23 cellular contexts compared by ENCODE assay signal in genomic region chr9:122084276-122084675, GRCh38. TPM values are rescaled to one million over a fixed set of nuclear protein-coding genes. Genes with fewer than 3 reads are reported as not detected.
DNase-seq lines count a peak whose midpoint lies in the region; ATAC-seq and TF ChIP-seq lines count a peak whose summit lies in the region.
"Had no signal": no experiment of that assay in that cellular context is flagged by ENCODE, and none has a peak within 500 bp of the region (broad histone marks: within the 10 kb centered on the region; RNA-seq: fewer than 3 reads in every experiment).

No MANE protein-coding gene starts in this region.

- POLR2A ChIA-PET in CD8-positive, alpha-beta memory T cell (lab: Charles Lee): no interaction called here

- WGBS in GM23248 (ENCODE audit: low coverage in 1 of 2, low lambda C conversion rate in 2 of 2, missing lambda C conversion rate in 2 of 2), 2 experiments: 39 to 51% methylated on average over 7 of the region's 7 CpGs

- H3K9ac ChIP-seq in GM23248 (peak overlapping the region; percentile 35), skeletal muscle tissue (ENCODE audit: low read depth in 1 of 3, low read length in 3 of 3) (peak overlapping the region; percentile 59 to 70 (median 63))

- CTCF ChIA-PET in CD8-positive, alpha-beta memory T cell (lab: Charles Lee): interaction anchor here (2.2 kb wide), 1 partner anchor 15 kb away, joined by 8 read pairs; no protein-coding TSS in a partner anchor

- intact Hi-C loops in ascending aorta (cut with DNase I): no loop called here

- H3F3A ChIP-seq in GM23248 (ENCODE audit: insufficient read depth): peaks cover 26% of the 10 kb centered on the region; the same call in 1 of the 2 replicates

- H3K4me1 ChIP-seq in GM23248 (ENCODE audit: insufficient read depth) (peaks cover 16% of the 10 kb centered on the region), ascending aorta (peaks cover 8 to 29% of the 10 kb centered on the region in 2 donors), skeletal muscle tissue (ENCODE audit: control insufficient read depth in 3 of 3, insufficient read depth in 3 of 3, low read length in 3 of 3) (peaks cover 30 to 50% (median 44%) of the 10 kb centered on the region in 3 donors)
- H3K4me1 ChIP-seq in CD8-positive, alpha-beta memory T cell (ENCODE audit: insufficient read depth, low read length): no peaks in the 10 kb centered on the region
- H3K4me1 ChIP-seq: breast epithelium had no signal

- no peaks in the 10 kb centered on the region for H3K36me3 Mint-ChIP-seq in activated naive CD8-positive, alpha-beta T cell treated with anti-CD3 and anti-CD28 coated beads, Interleukin-2, amount 50 U/mL, for 24 hours (ENCODE audit: low read depth)
- H3K36me3 Mint-ChIP-seq in immature natural killer cell: no peaks in the 10 kb centered on the region
- H3K36me3 Mint-ChIP-seq in CD8-positive, alpha-beta memory T cell: peaks cover 0 to 2% (median 1%) of the 10 kb centered on the region in 3 donors
- H3K36me3 Mint-ChIP-seq: mesothelial cell of epicardium, type B pancreatic cell, WTC11 had no signal

- H3K4me1 Mint-ChIP-seq in activated naive CD8-positive, alpha-beta T cell treated with anti-CD3 and anti-CD28 coated beads, Interleukin-2, amount 50 U/mL, for 24 hours: peaks cover 8% of the 10 kb centered on the region
- H3K4me1 Mint-ChIP-seq in immature natural killer cell: peaks cover 0 to 7% of the 10 kb centered on the region in 2 donors
- H3K4me1 Mint-ChIP-seq in CD8-positive, alpha-beta memory T cell: peaks cover 2 to 9% (median 3%) of the 10 kb centered on the region in 3 donors
- H3K4me1 Mint-ChIP-seq: mesothelial cell of epicardium, WTC11 had no signal

- no peaks in the 10 kb centered on the region for H3K9me3 Mint-ChIP-seq in activated naive CD8-positive, alpha-beta T cell treated with anti-CD3 and anti-CD28 coated beads, Interleukin-2, amount 50 U/mL, for 24 hours
- H3K9me3 Mint-ChIP-seq in immature natural killer cell: no peaks in the 10 kb centered on the region
- H3K9me3 Mint-ChIP-seq in CD8-positive, alpha-beta memory T cell: no peaks in the 10 kb centered on the region
- H3K9me3 Mint-ChIP-seq: CD14-positive monocyte, mesothelial cell of epicardium, nephron, type B pancreatic cell, WTC11 had no signal

- no peak overlapping the region for H3K4me3 Mint-ChIP-seq in activated naive CD8-positive, alpha-beta T cell treated with anti-CD3 and anti-CD28 coated beads, Interleukin-2, amount 50 U/mL, for 24 hours
- no peak overlapping the region for H3K4me3 Mint-ChIP-seq in immature natural killer cell
- no peak overlapping the region for H3K4me3 Mint-ChIP-seq in CD8-positive, alpha-beta memory T cell
- H3K4me3 Mint-ChIP-seq: CD14-positive monocyte, mesothelial cell of epicardium, nephron, type B pancreatic cell, WTC11 had no signal

- H3K4me3 ChIP-seq in GM23248: peak overlapping the region; percentile 27; the same call in 1 of the 2 replicates
- H3K4me3 ChIP-seq in ascending aorta: peak overlapping the region in 1 of 2 donors; percentile 53
- H3K4me3 ChIP-seq in skeletal muscle tissue (ENCODE audit: low read length in 3 of 3): peak overlapping the region; percentile 24 to 51 (median 30)
- no peak overlapping the region for H3K4me3 ChIP-seq in CD8-positive, alpha-beta memory T cell (ENCODE audit: low read length)
- H3K4me3 ChIP-seq: breast epithelium, heart right ventricle, SK-N-MC had no signal

- peaks cover 5% of the 10 kb centered on the region; the same call in 1 of the 2 replicates for H4K20me1 ChIP-seq in GM23248 (ENCODE audit: insufficient read depth)

- DNase-seq in GM23248: no peak
- no peak for DNase-seq in ascending aorta (ENCODE audit: low spot score in 2 of 2)
- no peak for DNase-seq in activated naive CD8-positive, alpha-beta T cell treated with anti-CD3 and anti-CD28 coated beads, Interleukin-2, amount 50 U/mL, for 24 hours
- no peak for DNase-seq in immature natural killer cell
- DNase-seq in CD8-positive, alpha-beta memory T cell: no peak
- DNase-seq in NCI-H2196 treated with DMSO at 0.1 percent for 48 hours (lab: John Stamatoyannopoulos, UW; ENCODE audit: unreplicated experiment): no peak
- DNase-seq: ACHN; dermis blood vessel endothelial cell; heart right ventricle; left ventricle myocardium superior; NCI-H1417 treated with DMSO at 0.1 percent for 48 hours; RPMI8226; small intestine; stimulated activated naive CD4-positive, alpha-beta T cell had no signal

- H3K9me2 ChIP-seq in GM23248 (ENCODE audit: insufficient read depth): no peaks in the 10 kb centered on the region

- TF ChIP-seq CTCF in ascending aorta (IDR thresholded peaks at IDR 0.05): no peak

- H3K27ac Mint-ChIP-seq in activated naive CD8-positive, alpha-beta T cell treated with anti-CD3 and anti-CD28 coated beads, Interleukin-2, amount 50 U/mL, for 24 hours: no peak overlapping the region
- no peak overlapping the region for H3K27ac Mint-ChIP-seq in immature natural killer cell
- peak overlapping the region in 1 of 8 donors; percentile 65 for H3K27ac Mint-ChIP-seq in CD8-positive, alpha-beta memory T cell
- H3K27ac Mint-ChIP-seq: mesothelial cell of epicardium, nephron, type B pancreatic cell, WTC11 had no signal

- peaks cover 84% of the 10 kb centered on the region for H3K79me2 ChIP-seq in GM23248 (ENCODE audit: insufficient read depth)

- H3K27ac ChIP-seq in GM23248 (no peak overlapping the region), ascending aorta (peak overlapping the region; percentile 73 to 92), layer of hippocampus (ENCODE audit: low read depth, low read length) (peak overlapping the region; percentile 94), skeletal muscle tissue (ENCODE audit: low read depth, low read length) (peak overlapping the region; percentile 57)
- H3K27ac ChIP-seq in CD8-positive, alpha-beta memory T cell (ENCODE audit: low read depth, low read length): no peak overlapping the region
- H3K27ac ChIP-seq: breast epithelium, heart right ventricle, SK-N-MC had no signal

- no peaks in the 10 kb centered on the region for H3K36me3 ChIP-seq in GM23248 (ENCODE audit: low read depth)
- H3K36me3 ChIP-seq in ascending aorta: no peaks in the 10 kb centered on the region
- no peaks in the 10 kb centered on the region for H3K36me3 ChIP-seq in skeletal muscle tissue (ENCODE audit: control insufficient read depth in 3 of 3, insufficient read depth in 3 of 3, low read length in 3 of 3)
- H3K36me3 ChIP-seq in CD8-positive, alpha-beta memory T cell (ENCODE audit: insufficient read depth, low read length): no peaks in the 10 kb centered on the region
- H3K36me3 ChIP-seq: breast epithelium, heart right ventricle had no signal

- H3K9me3 ChIP-seq in GM23248 (ENCODE audit: low read depth) (no peaks in the 10 kb centered on the region), ascending aorta (no peaks in the 10 kb centered on the region), skeletal muscle tissue (ENCODE audit: control insufficient read depth in 3 of 3, low read length in 3 of 3) (no peaks in the 10 kb centered on the region)
- no peaks in the 10 kb centered on the region for H3K9me3 ChIP-seq in CD8-positive, alpha-beta memory T cell (ENCODE audit: low read length)
- H3K9me3 ChIP-seq: breast epithelium, heart right ventricle had no signal

- ATAC-seq in activated naive CD8-positive, alpha-beta T cell treated with anti-CD3 and anti-CD28 coated beads, Interleukin-2, amount 50 U/mL, for 24 hours: no peak
- ATAC-seq: heart right ventricle, left ventricle myocardium superior, WTC11 had no signal

- peak overlapping the region; percentile 40 for H3K4me2 ChIP-seq in GM23248 (ENCODE audit: unreplicated experiment)

- in situ Hi-C loops in GM23248 (cut with MboI): no loop called here

- peak overlapping the region; percentile 16; the same call in 1 of the 2 replicates for H2AFZ ChIP-seq in GM23248

- H3K27me3 ChIP-seq in GM23248 (replicated peaks; ENCODE audit: insufficient read depth) (no peaks in the 10 kb centered on the region), ascending aorta (no peaks in the 10 kb centered on the region), layer of hippocampus (ENCODE audit: control insufficient read depth, insufficient read depth, low read length) (no peaks in the 10 kb centered on the region), skeletal muscle tissue (ENCODE audit: control insufficient read depth in 3 of 3, insufficient read depth in 3 of 3, low read length in 3 of 3) (no peaks in the 10 kb centered on the region)
- H3K27me3 ChIP-seq in CD8-positive, alpha-beta memory T cell (ENCODE audit: insufficient read depth, low read length, poor library complexity, severe bottlenecking): no peaks in the 10 kb centered on the region
- H3K27me3 ChIP-seq: breast epithelium, heart right ventricle had no signal

- H3K27me3 Mint-ChIP-seq in activated naive CD8-positive, alpha-beta T cell treated with anti-CD3 and anti-CD28 coated beads, Interleukin-2, amount 50 U/mL, for 24 hours: no peaks in the 10 kb centered on the region
- no peaks in the 10 kb centered on the region for H3K27me3 Mint-ChIP-seq in immature natural killer cell (ENCODE audit: low read depth in 3 of 3)
- no peaks in the 10 kb centered on the region for H3K27me3 Mint-ChIP-seq in CD8-positive, alpha-beta memory T cell
- H3K27me3 Mint-ChIP-seq: type B pancreatic cell had no signal

RNA-seq across cellular contexts. Expression of gene TTLL11, which starts 8.8 kb away (rescaled TPM):
- 6.3 and 6.4 TPM in 2 replicates for total RNA-seq in GM23248 (2014; rRNA removed; shearing (Covaris generic))
- polyA plus RNA-seq in GM23248 (2016; fragmentation: Nextera tagmentation; extraction: Ambion mirVana) (5.0 and 5.1 TPM in 2 replicates), immature natural killer cell (1 to 10 TPM; 3.1 to 8.3 (median 5.6) TPM)
- total RNA-seq in ascending aorta (18.5 TPM), skeletal muscle tissue (13.0 TPM)
- total RNA-seq in CD8-positive, alpha-beta memory T cell: 1 to 10 TPM; 4.0 to 4.5 TPM
- 6.2 TPM for polyA plus RNA-seq in CD8-positive, alpha-beta memory T cell

Comparison
In these comparisons a context has a peak if more than half of its experiments do, and no peak if none do; other contexts are left out.
1. H3K27ac ChIP-seq: peak in ascending aorta (2 of 2), layer of hippocampus (single experiment) and skeletal muscle tissue (single experiment); none in GM23248 (single experiment) and CD8-positive, alpha-beta memory T cell (single experiment).